11 cellular contexts compared by ENCODE assay signal in genomic region chr9:76369583-76369982, GRCh38. TPM values are rescaled to one million over a fixed set of nuclear protein-coding genes. Genes with fewer than 3 reads are reported as not detected.
DNase-seq lines count a peak whose midpoint lies in the region; ATAC-seq and TF ChIP-seq lines count a peak whose summit lies in the region.
"Had no signal": no experiment of that assay in that cellular context is flagged by ENCODE, and none has a peak within 500 bp of the region (broad histone marks: within the 10 kb centered on the region; RNA-seq: fewer than 3 reads in every experiment).

No MANE protein-coding gene starts in this region.

- H3K4me3 ChIP-seq in heart left ventricle (no peak overlapping the region), uterus (no peak overlapping the region)
- H3K4me3 ChIP-seq: dorsolateral prefrontal cortex had no signal

- peaks cover 0 to 44% (median 19%) of the 10 kb centered on the region in 12 donors for H3K4me1 ChIP-seq in heart left ventricle
- no peaks in the 10 kb centered on the region for H3K4me1 ChIP-seq in uterus

- TF ChIP-seq CTCF in heart left ventricle (IDR thresholded peaks at IDR 0.05) (no peak), uterus (IDR thresholded peaks at IDR 0.05) (no peak)

- intact Hi-C loops in heart left ventricle (cut with DNase I) (no loop called here), left cardiac atrium (cut with DNase I) (no loop called here), uterus (cut with DNase I; ENCODE audit: low total_unique reads) (no loop called here)

- TF ChIP-seq POLR2A in heart left ventricle (IDR thresholded peaks at IDR 0.05), result no peak
- no peak for TF ChIP-seq POLR2A in uterus (IDR thresholded peaks at IDR 0.05)

- no peak overlapping the region for H3K27ac ChIP-seq in heart left ventricle
- H3K27ac ChIP-seq in uterus, result no peak overlapping the region
- H3K27ac ChIP-seq: dorsolateral prefrontal cortex had no signal

- ATAC-seq in heart left ventricle (no peak), left cardiac atrium (no peak)

- H3K27me3 ChIP-seq in heart left ventricle (no peaks in the 10 kb centered on the region), uterus (no peaks in the 10 kb centered on the region)
- H3K27me3 ChIP-seq: dorsolateral prefrontal cortex had no signal

- H3K9me3 ChIP-seq in heart left ventricle, result no peaks in the 10 kb centered on the region
- no peaks in the 10 kb centered on the region for H3K9me3 ChIP-seq in uterus

- WGBS in heart left ventricle, 4 donors, result 24 to 38% (median 30%) methylated on average over 4 of the region's 4 CpGs

- H3K36me3 ChIP-seq in heart left ventricle, result no peaks in the 10 kb centered on the region
- H3K36me3 ChIP-seq in uterus, result no peaks in the 10 kb centered on the region

- DNase-seq in heart left ventricle, result peak in 3 of 5 donors; percentile 25 to 36 (median 28)
- no peak for DNase-seq in left cardiac atrium
- DNase-seq in NCI-H2171 treated with DMSO at 0.1 percent for 48 hours (lab: John Stamatoyannopoulos, UW), result peak; percentile 86
- DNase-seq in cerebellar cortex (ENCODE audit: low spot score), result peak; percentile 20
- DNase-seq in NCI-H1694 treated with DMSO at 0.1 percent for 48 hours (lab: John Stamatoyannopoulos, UW), result no peak
- no peak for DNase-seq in uterus
- DNase-seq in GOT3 (lab: John Stamatoyannopoulos, UW), result no peak
- DNase-seq in germinal center (ENCODE audit: low spot score), result no peak
- DNase-seq: Karpas-422; stimulated activated CD4-positive, alpha-beta T cell treated with anti-CD3 and anti-CD28 coated beads, Interleukin-2, amount 100 ng/mL, for 24 hours had no signal

RNA-seq across cellular contexts. Expression of gene RFK, which starts 24.6 kb away (rescaled TPM):
- total RNA-seq in heart left ventricle (10 to 100 TPM; 16.2 to 29.5 (median 23.6) TPM), left cardiac atrium (10 to 100 TPM; 18.3 to 23.3 TPM), uterus (10 to 100 TPM; 15.6 to 31.0 (median 19.2) TPM)
- polyA plus RNA-seq in heart left ventricle, result 10 to 100 TPM; 11.2 to 24.5 TPM

Comparison
In these comparisons a context has a peak if more than half of its experiments do, and no peak if none do; other contexts are left out.
1. DNase-seq: peak in heart left ventricle (3 of 5), NCI-H2171 treated with DMSO at 0.1 percent for 48 hours (single experiment) and cerebellar cortex (single experiment); none in left cardiac atrium (single experiment), NCI-H1694 treated with DMSO at 0.1 percent for 48 hours (single experiment), uterus (0 of 2), GOT3 (single experiment) and germinal center (single experiment).